14 cellular contexts compared by ENCODE assay signal in genomic region chr4:144360394-144360793, GRCh38.
DNase-seq lines count a peak whose midpoint lies in the region; ATAC-seq and TF ChIP-seq lines count a peak whose summit lies in the region.
"Had no signal": no experiment of that assay in that cellular context is flagged by ENCODE, and none has a peak within 500 bp of the region (broad histone marks: within the 10 kb centered on the region; RNA-seq: fewer than 3 reads in every experiment).

No MANE protein-coding gene starts in this region.

- intact Hi-C loops in spleen (cut with DNase I; ENCODE audit: low total_unique reads), result no loop called here

- no peaks in the 10 kb centered on the region for H3K36me3 ChIP-seq in spleen
- no peaks in the 10 kb centered on the region for H3K36me3 ChIP-seq in Peyer's patch
- H3K36me3 ChIP-seq: BLaER1 treated with 17β-estradiol and CSF1 and Interleukin-3, amounts not matched to agents 10 nM and 100 nM had no signal

- H3K4me3 ChIP-seq in choroid plexus epithelial cell (ENCODE audit: low read depth, low read length) (no peak overlapping the region), spleen (no peak overlapping the region), Peyer's patch (no peak overlapping the region)
- H3K4me3 ChIP-seq: BLaER1 treated with 17β-estradiol and CSF1 and Interleukin-3, amounts not matched to agents 10 nM and 100 nM; GM12878 had no signal

- no peak overlapping the region for H3K27ac Mint-ChIP-seq in activated T-cell treated with anti-CD3 and anti-CD28 coated beads, Interleukin-2, amount 50 U/mL, for 72 hours
- H3K27ac Mint-ChIP-seq in activated T-helper 17 cell treated with anti-CD3 and anti-CD28 coated beads, Interleukin-2, amount 50 U/mL, for 72 hours, result no peak overlapping the region
- H3K27ac Mint-ChIP-seq: CD4-positive, CD25-positive, alpha-beta regulatory T cell; H9 had no signal

- H3K4me1 ChIP-seq in spleen (peaks cover 0 to 18% (median 4%) of the 10 kb centered on the region in 6 donors), Peyer's patch (no peaks in the 10 kb centered on the region)

- ATAC-seq in activated T-cell treated with anti-CD3 and anti-CD28 coated beads, Interleukin-2, amount 50 U/mL, for 72 hours (replicated peaks in 1 of 2), result peak; percentile 84 to 87
- ATAC-seq in activated T-helper 17 cell treated with anti-CD3 and anti-CD28 coated beads, Interleukin-2, amount 50 U/mL, for 72 hours (replicated peaks), result peak; percentile 35
- ATAC-seq: GM12878 had no signal

- no peaks in the 10 kb centered on the region for H3K9me3 ChIP-seq in spleen
- H3K9me3 ChIP-seq in Peyer's patch, result no peaks in the 10 kb centered on the region
- H3K9me3 ChIP-seq: BLaER1 treated with 17β-estradiol and CSF1 and Interleukin-3, amounts not matched to agents 10 nM and 100 nM had no signal

- TF ChIP-seq CTCF in choroid plexus epithelial cell (conservative IDR thresholded peaks at IDR 0.05; ENCODE audit: low read depth, low read length), result no peak
- TF ChIP-seq CTCF in spleen (IDR thresholded peaks at IDR 0.05 in 8 of 11, conservative IDR thresholded peaks at IDR 0.05 in 3 of 11), result no peak
- no peak for TF ChIP-seq CTCF in Peyer's patch (IDR thresholded peaks at IDR 0.05)

- H3K27me3 Mint-ChIP-seq in activated T-cell treated with anti-CD3 and anti-CD28 coated beads, Interleukin-2, amount 50 U/mL, for 72 hours (ENCODE audit: low read depth), result peaks cover 11% of the 10 kb centered on the region
- peaks cover 20% of the 10 kb centered on the region for H3K27me3 Mint-ChIP-seq in activated T-helper 17 cell treated with anti-CD3 and anti-CD28 coated beads, Interleukin-2, amount 50 U/mL, for 72 hours

- peaks cover 0 to 40% (median 11%) of the 10 kb centered on the region in 7 donors for H3K27me3 ChIP-seq in spleen (replicated peaks in 1 of 7)
- no peaks in the 10 kb centered on the region for H3K27me3 ChIP-seq in Peyer's patch

- H3K4me3 Mint-ChIP-seq in activated T-cell treated with anti-CD3 and anti-CD28 coated beads, Interleukin-2, amount 50 U/mL, for 72 hours, result no peak overlapping the region
- no peak overlapping the region for H3K4me3 Mint-ChIP-seq in activated T-helper 17 cell treated with anti-CD3 and anti-CD28 coated beads, Interleukin-2, amount 50 U/mL, for 72 hours
- H3K4me3 Mint-ChIP-seq: CD4-positive, CD25-positive, alpha-beta regulatory T cell; H9 had no signal

- peaks cover 0 to 3% of the 10 kb centered on the region in 2 donors for H3K9me3 Mint-ChIP-seq in activated T-cell treated with anti-CD3 and anti-CD28 coated beads, Interleukin-2, amount 50 U/mL, for 72 hours
- peaks cover 5% of the 10 kb centered on the region for H3K9me3 Mint-ChIP-seq in activated T-helper 17 cell treated with anti-CD3 and anti-CD28 coated beads, Interleukin-2, amount 50 U/mL, for 72 hours
- H3K9me3 Mint-ChIP-seq: H9 had no signal

- WGBS in spleen, 5 donors, result 68 to 88% (median 80%) methylated on average over 2 of the region's 2 CpGs

- no peak for DNase-seq in activated T-cell treated with anti-CD3 and anti-CD28 coated beads, Interleukin-2, amount 50 U/mL, for 72 hours
- no peak for DNase-seq in activated T-cell treated with anti-CD3 and anti-CD28 coated beads, Interleukin-2, amount 50 U/mL, for 48 hours
- DNase-seq in choroid plexus epithelial cell (ENCODE audit: low read depth), result peak; percentile 58
- no peak for DNase-seq in spleen
- no peak for DNase-seq in stimulated activated CD4-positive, alpha-beta T cell treated with anti-CD3 and anti-CD28 coated beads, Interleukin-12 subunit alpha, Interleukin-12 subunit beta, amount 100 ng/mL, for 4 hours
- DNase-seq in Peyer's patch, result no peak
- DNase-seq: ACHN; CD4-positive, CD25-positive, alpha-beta regulatory T cell; DMS79; GOT3; H9 had no signal

- no peak for TF ChIP-seq POLR2A in spleen (IDR thresholded peaks at IDR 0.05)
- no peak for TF ChIP-seq POLR2A in Peyer's patch (IDR thresholded peaks at IDR 0.05)

- H3K36me3 Mint-ChIP-seq in activated T-cell treated with anti-CD3 and anti-CD28 coated beads, Interleukin-2, amount 50 U/mL, for 72 hours (ENCODE audit: insufficient read depth in 2 of 2), result no peaks in the 10 kb centered on the region
- H3K36me3 Mint-ChIP-seq in activated T-helper 17 cell treated with anti-CD3 and anti-CD28 coated beads, Interleukin-2, amount 50 U/mL, for 72 hours (ENCODE audit: low read depth), result no peaks in the 10 kb centered on the region
- H3K36me3 Mint-ChIP-seq: CD4-positive, CD25-positive, alpha-beta regulatory T cell had no signal

- H3K4me1 Mint-ChIP-seq in activated T-cell treated with anti-CD3 and anti-CD28 coated beads, Interleukin-2, amount 50 U/mL, for 72 hours (ENCODE audit: low read depth), result peaks cover 19% of the 10 kb centered on the region
- no peaks in the 10 kb centered on the region for H3K4me1 Mint-ChIP-seq in activated T-helper 17 cell treated with anti-CD3 and anti-CD28 coated beads, Interleukin-2, amount 50 U/mL, for 72 hours

- H3K27ac ChIP-seq in spleen, result no peak overlapping the region
- H3K27ac ChIP-seq in Peyer's patch, result no peak overlapping the region
- H3K27ac ChIP-seq: BLaER1 treated with 17β-estradiol and CSF1 and Interleukin-3, amounts not matched to agents 10 nM and 100 nM had no signal
